8 cellular contexts compared by ENCODE assay signal in the genomic region with DNA sequence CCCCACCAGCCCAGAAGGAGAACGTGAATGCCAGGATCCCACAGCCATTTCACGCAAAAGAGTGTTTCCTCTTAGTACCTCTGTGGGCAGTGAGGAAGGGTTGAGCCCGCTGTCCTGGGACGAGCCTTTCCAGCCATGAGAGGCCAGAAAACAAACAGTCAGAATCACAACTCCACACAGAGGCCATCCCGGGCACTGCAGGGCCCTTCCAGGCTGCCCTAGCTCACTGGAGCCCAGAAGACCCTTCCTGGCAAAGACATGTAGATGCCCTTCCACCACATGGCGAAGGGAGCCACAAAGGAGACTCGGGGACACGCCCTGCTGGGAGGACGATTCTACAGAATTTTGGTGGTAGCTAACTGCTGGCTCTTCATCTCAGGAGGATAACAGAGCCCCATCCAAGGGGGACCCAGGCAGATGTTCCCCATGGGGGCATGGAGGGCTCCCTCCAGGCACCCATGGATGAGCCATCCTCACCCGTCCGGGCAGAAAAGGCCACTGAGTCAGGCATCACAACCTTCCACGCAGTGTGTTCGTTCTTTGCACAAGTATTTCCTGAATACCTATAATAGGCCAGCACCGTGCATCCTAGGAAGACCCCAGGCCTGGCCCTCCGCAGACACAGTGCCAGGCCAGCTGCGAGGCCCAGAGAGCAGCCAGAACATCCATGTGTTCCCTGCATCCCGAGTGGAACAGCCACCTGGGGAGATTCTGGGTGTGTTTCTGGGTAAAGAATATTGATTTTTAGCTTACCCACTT. TPM values are rescaled to one million over a fixed set of nuclear protein-coding genes. Genes with fewer than 3 reads are reported as not detected.
DNase-seq lines count a peak whose midpoint lies in the region; ATAC-seq and TF ChIP-seq lines count a peak whose summit lies in the region.

No MANE protein-coding gene starts in this region.

- no peaks in the 10 kb centered on the region for H3K27me3 ChIP-seq in breast epithelium
- no peaks in the 10 kb centered on the region for H3K27me3 ChIP-seq in liver (ENCODE audit: control insufficient read depth in 4 of 4, insufficient read depth in 4 of 4, low read length in 3 of 4)

- in situ Hi-C loops in ACHN (cut with HindIII; ENCODE audit: low pct_ligation_motif_present, low pct_unique_long_range_greater_than_20kb, low sequenced_read_pairs), result no loop called here

- TF ChIP-seq RAD21 in liver (IDR thresholded peaks at IDR 0.05), result peak; percentile 62 to 78

- intact Hi-C loops in breast epithelium (cut with DNase I; ENCODE audit: low total_unique reads), result no loop called here

- no peak for TF ChIP-seq POLR2A in breast epithelium (IDR thresholded peaks at IDR 0.05)

- no peak overlapping the region for H3K9ac ChIP-seq in liver (ENCODE audit: low read depth in 1 of 2, low read length in 2 of 2)

- no peaks in the 10 kb centered on the region for H3K36me3 ChIP-seq in breast epithelium
- H3K36me3 ChIP-seq in liver (ENCODE audit: control insufficient read depth in 4 of 4, insufficient read depth in 3 of 4, low read depth in 1 of 4, low read length in 3 of 4), result no peaks in the 10 kb centered on the region

- WGBS in liver, result 83% methylated on average over 17 of the region's 17 CpGs

- TF ChIP-seq CTCF in breast epithelium (IDR thresholded peaks at IDR 0.05), result peak in 2 of 3 donors; percentile 6 to 30
- TF ChIP-seq CTCF in liver (IDR thresholded peaks at IDR 0.05; ENCODE audit: low read depth, low read length, missing input control), result peak; percentile 47

- H3K9me3 ChIP-seq in breast epithelium, result no peaks in the 10 kb centered on the region
- no peaks in the 10 kb centered on the region for H3K9me3 ChIP-seq in liver (ENCODE audit: control insufficient read depth in 4 of 4, low read length in 3 of 4)

- H3K4me1 ChIP-seq in breast epithelium (peaks cover 0 to 8% of the 10 kb centered on the region in 2 donors), liver (ENCODE audit: control insufficient read depth in 4 of 4, insufficient read depth in 4 of 4, low read length in 3 of 4) (no peaks in the 10 kb centered on the region)

- H3K4me3 ChIP-seq in breast epithelium (no peak overlapping the region), liver (ENCODE audit: low read depth in 1 of 3, low read length in 3 of 3) (no peak overlapping the region)

- no peak for ATAC-seq in GM19467 (IDR thresholded peaks at IDR 0.05; ENCODE audit: unreplicated experiment)
- ATAC-seq in GM18520 (IDR thresholded peaks at IDR 0.05; ENCODE audit: unreplicated experiment), result no peak

- H3K27ac ChIP-seq in breast epithelium, result no peak overlapping the region
- H3K27ac ChIP-seq in liver (ENCODE audit: low read depth in 1 of 2, low read length in 2 of 2), result no peak overlapping the region

- peak; percentile 28 for DNase-seq in ACHN
- peak; percentile 7 for DNase-seq in HT-29 (ENCODE audit: low spot score)
- no peak for DNase-seq in breast epithelium (ENCODE audit: low spot score in 2 of 2)
- no peak for DNase-seq in T-helper 2 cell
- DNase-seq in activated CD8-positive, alpha-beta memory T cell treated with anti-CD3 and anti-CD28 coated beads, Interleukin-2, amount 50 U/mL, for 4 hours, result no peak

TF ChIP-seq in liver, 16 proteins besides CTCF, POLR2A, EP300 and RAD21:
- TF ChIP-seq, protein P1, sequence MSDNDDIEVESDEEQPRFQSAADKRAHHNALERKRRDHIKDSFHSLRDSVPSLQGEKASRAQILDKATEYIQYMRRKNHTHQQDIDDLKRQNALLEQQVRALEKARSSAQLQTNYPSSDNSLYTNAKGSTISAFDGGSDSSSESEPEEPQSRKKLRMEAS (IDR thresholded peaks at IDR 0.05), result no peak
TF ChIP-seq in liver: peak in this region for 0.

RNA-seq across cellular contexts. Expression of gene SLC12A8, which starts 47.2 kb away (rescaled TPM):
- 57.8 and 61.3 TPM in 2 replicates for total RNA-seq in HT-29 (2014; rRNA removed; shearing (Covaris generic))
- 10 to 100 TPM in 1 of 3 donors, 1 to 10 TPM in 1, under 1 TPM in 1; 0.48 to 12.5 (median 9.8) TPM for total RNA-seq in breast epithelium
- total RNA-seq in liver, result 10 to 100 TPM in 1 of 2 donors, 1 to 10 TPM in 1; 2.7 to 20.3 TPM
- 1 to 10 TPM; 3.5 to 7.4 TPM for polyA plus RNA-seq in liver

Comparison
In these comparisons a context has a peak if more than half of its experiments do, and no peak if none do; other contexts are left out.
1. DNase-seq: peak in ACHN (single experiment) and HT-29 (single experiment); none in breast epithelium (0 of 2), T-helper 2 cell (0 of 5) and activated CD8-positive, alpha-beta memory T cell treated with anti-CD3 and anti-CD28 coated beads, Interleukin-2, amount 50 U/mL, for 4 hours (single experiment).